In genomic region chr2:21260316-21260715, GRCh38 we compare ENCODE assay signal across 26 cellular contexts.
A peak's percentile ranks its signal among the peaks of the same experiment; 100 is the strongest.
DNase-seq lines count a peak whose midpoint lies in the region; TF ChIP-seq lines count a peak whose summit lies in the region.
"Had no signal": no experiment of that assay in that cellular context is flagged by ENCODE, and none has a peak within 500 bp of the region (broad histone marks: within the 10 kb centered on the region; RNA-seq: fewer than 3 reads in every experiment).

No MANE protein-coding gene starts in this region.

- DNase-seq in DMS 273 treated with DMSO at 0.1 percent for 48 hours (lab: John Stamatoyannopoulos, UW) (peak; percentile 52), esophagus muscularis mucosa (ENCODE audit: extremely low spot score) (peak; percentile 53), substantia nigra (lab: John Stamatoyannopoulos, UW) (no peak), H7 (no peak), T1000 (lab: John Stamatoyannopoulos, UW) (no peak), NCI-H2081 (lab: John Stamatoyannopoulos, UW) (no peak)
- DNase-seq: Caco-2; CD8-positive, alpha-beta T cell; HFFc6; IMR-90; KG1; MG63; NCI-H1105 treated with DMSO at 0.1 percent for 48 hours; NCI-H146; NCI-H1930; NCI-H226; NCI-H510A; NCI-H774; NK-92 treated with Interleukin-12 subunit alpha and Interleukin-12 subunit beta, amount 100 ng/mL, for 24 hours; PC-9; SJCRH30; T-cell had no signal

- H3K27me3 ChIP-seq in esophagus muscularis mucosa, result no peaks in the 10 kb centered on the region
- no peaks in the 10 kb centered on the region for H3K27me3 ChIP-seq in H7 (ENCODE audit: control insufficient read depth, insufficient read depth, low read length)
- H3K27me3 ChIP-seq: MG63 had no signal

- no peak for TF ChIP-seq CTCF in esophagus muscularis mucosa (IDR thresholded peaks at IDR 0.05)

- intact Hi-C loops in esophagus muscularis mucosa (cut with DNase I), result no loop called here

- H3K4me3 ChIP-seq in esophagus muscularis mucosa, result no peak overlapping the region
- no peak overlapping the region for H3K4me3 ChIP-seq in H7 (ENCODE audit: insufficient read depth, low read depth, low read length)
- H3K4me3 ChIP-seq: GM23338, HAP-1, MG63, PC-9, SJCRH30 had no signal

- H3K36me3 ChIP-seq in esophagus muscularis mucosa, result no peaks in the 10 kb centered on the region
- no peaks in the 10 kb centered on the region for H3K36me3 ChIP-seq in H7 (replicated peaks; ENCODE audit: control insufficient read depth, insufficient read depth, low read length)
- H3K36me3 ChIP-seq: HAP-1, MG63, SJCRH30 had no signal

- no peak for TF ChIP-seq POLR2A in esophagus muscularis mucosa (IDR thresholded peaks at IDR 0.05; ENCODE audit: low read depth)

- 91% methylated on average over 3 of the region's 3 CpGs for WGBS in esophagus muscularis mucosa

- no peaks in the 10 kb centered on the region for H3K9me3 ChIP-seq in esophagus muscularis mucosa
- H3K9me3 ChIP-seq: Caco-2, HAP-1, MG63 had no signal

- TF ChIP-seq EP300 in esophagus muscularis mucosa (IDR thresholded peaks at IDR 0.05), result no peak

- H3K27ac ChIP-seq in angular gyrus (ENCODE audit: low read depth, low read length), result peak overlapping the region; percentile 93
- no peak overlapping the region for H3K27ac ChIP-seq in esophagus muscularis mucosa (replicated peaks in 1 of 4)
- peak overlapping the region; percentile 93 for H3K27ac ChIP-seq in substantia nigra (ENCODE audit: low read depth, low read length, poor library complexity, severe bottlenecking)
- H3K27ac ChIP-seq: C4-2B, PC-9, SJCRH30 had no signal

- peaks cover 0 to 11% (median 4%) of the 10 kb centered on the region in 4 donors for H3K4me1 ChIP-seq in esophagus muscularis mucosa
- H3K4me1 ChIP-seq: HAP-1 had no signal

Comparison
In these comparisons a context has a peak if more than half of its experiments do, and no peak if none do; other contexts are left out.
1. DNase-seq: peak in DMS 273 treated with DMSO at 0.1 percent for 48 hours (single experiment) and esophagus muscularis mucosa (single experiment); none in substantia nigra (0 of 49), H7 (single experiment), T1000 (single experiment) and NCI-H2081 (0 of 2).
2. H3K27ac ChIP-seq: peak in angular gyrus (single experiment) and substantia nigra (single experiment); none in esophagus muscularis mucosa (0 of 4).